ENCODE assay signal across 1 cellular context in the genomic region with DNA sequence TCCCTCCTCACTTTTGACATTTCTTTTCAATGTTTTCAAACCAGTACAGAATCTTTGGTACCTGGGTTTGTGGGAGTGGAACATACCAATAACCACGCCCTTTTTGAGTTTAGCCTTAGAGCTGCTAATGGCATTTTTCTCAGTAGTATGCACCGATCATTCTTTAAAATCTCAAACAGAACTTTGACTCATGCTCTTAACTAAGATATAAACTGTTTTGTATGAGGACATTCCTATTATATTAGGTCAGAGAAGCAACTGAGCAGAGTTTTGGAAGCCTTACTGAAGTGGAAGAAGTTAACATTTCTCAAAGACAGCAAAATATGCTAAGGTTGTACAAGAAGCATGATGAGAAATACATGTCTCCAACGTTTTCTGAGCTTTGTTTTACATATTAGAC.
TF ChIP-seq lines count a peak whose summit lies in the region.

No MANE protein-coding gene starts in this region.

TF ChIP-seq in HepG2, 621 proteins besides CTCF, POLR2A, EP300 and RAD21:
- TF ChIP-seq ZNF713 (CRISPR knock-in tag; IDR thresholded peaks at IDR 0.05) (no peak), ZNF24 (IDR thresholded peaks at IDR 0.05) (no peak), FOXA3 (CRISPR knock-in tag; IDR thresholded peaks at IDR 0.05) (no peak), SOX13 (IDR thresholded peaks at IDR 0.05) (no peak), SOX13 (CRISPR knock-in tag; conservative IDR thresholded peaks at IDR 0.05 in 1 of 2, IDR thresholded peaks at IDR 0.05 in 1 of 2) (no peak)
- TF ChIP-seq, protein P1, sequence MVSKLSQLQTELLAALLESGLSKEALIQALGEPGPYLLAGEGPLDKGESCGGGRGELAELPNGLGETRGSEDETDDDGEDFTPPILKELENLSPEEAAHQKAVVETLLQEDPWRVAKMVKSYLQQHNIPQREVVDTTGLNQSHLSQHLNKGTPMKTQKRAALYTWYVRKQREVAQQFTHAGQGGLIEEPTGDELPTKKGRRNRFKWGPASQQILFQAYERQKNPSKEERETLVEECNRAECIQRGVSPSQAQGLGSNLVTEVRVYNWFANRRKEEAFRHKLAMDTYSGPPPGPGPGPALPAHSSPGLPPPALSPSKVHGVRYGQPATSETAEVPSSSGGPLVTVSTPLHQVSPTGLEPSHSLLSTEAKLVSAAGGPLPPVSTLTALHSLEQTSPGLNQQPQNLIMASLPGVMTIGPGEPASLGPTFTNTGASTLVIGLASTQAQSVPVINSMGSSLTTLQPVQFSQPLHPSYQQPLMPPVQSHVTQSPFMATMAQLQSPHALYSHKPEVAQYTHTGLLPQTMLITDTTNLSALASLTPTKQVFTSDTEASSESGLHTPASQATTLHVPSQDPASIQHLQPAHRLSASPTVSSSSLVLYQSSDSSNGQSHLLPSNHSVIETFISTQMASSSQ (IDR thresholded peaks at IDR 0.05; ENCODE audit: low read depth) = no peak
- TF ChIP-seq, protein P1 (CRISPR knock-in tag; IDR thresholded peaks at IDR 0.05; ENCODE audit: borderline replicate concordance) = no peak
